27 cellular contexts compared by ENCODE assay signal in genomic region chr21:46041183-46041582, GRCh38.
"Had no signal": no experiment of that assay in that cellular context is flagged by ENCODE, and none has a peak within 500 bp of the region (broad histone marks: within the 10 kb centered on the region; RNA-seq: fewer than 3 reads in every experiment).

No MANE protein-coding gene starts in this region.

- H3K4me3 ChIP-seq: breast epithelium, colonic mucosa, dorsolateral prefrontal cortex, esophagus squamous epithelium, gastrocnemius medialis, mucosa of descending colon, pancreas, tibial artery had no signal

- DNase-seq: activated CD4-positive, alpha-beta T cell treated with anti-CD3 and anti-CD28 coated beads for 1 hour; activated CD8-positive, alpha-beta memory T cell treated with anti-CD3 and anti-CD28 coated beads for 24 hours; activated CD8-positive, alpha-beta memory T cell treated with anti-CD3 and anti-CD28 coated beads, Interleukin-2, amount 50 U/mL, for 4 hours; activated naive CD4-positive, alpha-beta T cell treated with Interleukin-2 at 50 U/mL for 16 hours; activated naive CD8-positive, alpha-beta T cell treated with anti-CD3 and anti-CD28 coated beads for 36 hours; activated T-cell treated with anti-CD3 and anti-CD28 coated beads, Interleukin-2, amount 50 U/mL, for 24 hours; colonic mucosa; dorsolateral prefrontal cortex; esophagus squamous epithelium; gastrocnemius medialis; hypothalamus; left colon; mucosa of descending colon; right cardiac atrium; stimulated activated CD4-positive, alpha-beta T cell treated with anti-CD3 and anti-CD28 coated beads, Interleukin-12 subunit alpha, Interleukin-12 subunit beta, amount 100 ng/mL, for 4 hours; stimulated activated CD4-positive, alpha-beta T cell treated with anti-CD3 and anti-CD28 coated beads, Interleukin-4, amount 100 ng/mL, for 4 hours; substantia nigra; T-cell; tibial artery had no signal

- H3K27me3 ChIP-seq: breast epithelium, colonic mucosa, esophagus squamous epithelium, pancreas, tibial artery had no signal

- H3K4me1 ChIP-seq: breast epithelium, colonic mucosa, gastrocnemius medialis, pancreas had no signal

- H3K36me3 Mint-ChIP-seq: activated naive CD8-positive, alpha-beta T cell treated with anti-CD3 and anti-CD28 coated beads for 36 hours; memory B cell; T-cell had no signal

- H3K27me3 Mint-ChIP-seq: activated T-cell treated with anti-CD3 and anti-CD28 coated beads, Interleukin-2, amount 50 U/mL, for 24 hours had no signal

- H3K36me3 ChIP-seq: breast epithelium, colonic mucosa, esophagus squamous epithelium, gastrocnemius medialis, pancreas, tibial artery had no signal

- H3K27ac ChIP-seq: colonic mucosa, dorsolateral prefrontal cortex, esophagus squamous epithelium, gastrocnemius medialis, pancreas, tibial artery, VCaP had no signal

- H3K27ac Mint-ChIP-seq: activated naive CD8-positive, alpha-beta T cell treated with anti-CD3 and anti-CD28 coated beads for 36 hours; activated T-cell treated with anti-CD3 and anti-CD28 coated beads, Interleukin-2, amount 50 U/mL, for 24 hours; memory B cell; stimulated activated naive CD8-positive, alpha-beta T cell treated with anti-CD3 and anti-CD28 coated beads, Interleukin-15, Interleukin-2, amounts not matched to agents 100 ng/mL and 50 ng/mL, for 24 hours; T-cell; T-helper 2 cell treated with Interferon-gamma antibody and Interleukin-4, amounts not matched to agents 5 μg/mL and 100 μg/mL, for 36 hours had no signal

- H3K4me1 Mint-ChIP-seq: activated T-helper 17 cell treated with anti-CD3 and anti-CD28 coated beads, Interleukin-2, amount 50 U/mL, for 72 hours; memory B cell; neural crest cell; T-cell had no signal

- H3K9me3 ChIP-seq: breast epithelium, colonic mucosa, esophagus squamous epithelium, gastrocnemius medialis, mucosa of descending colon, pancreas, tibial artery had no signal

- H3K9me3 Mint-ChIP-seq: activated naive CD8-positive, alpha-beta T cell treated with anti-CD3 and anti-CD28 coated beads for 36 hours; activated T-cell treated with anti-CD3 and anti-CD28 coated beads, Interleukin-2, amount 50 U/mL, for 24 hours; activated T-helper 17 cell treated with anti-CD3 and anti-CD28 coated beads, Interleukin-2, amount 50 U/mL, for 72 hours; neural crest cell; stimulated activated naive CD8-positive, alpha-beta T cell treated with anti-CD3 and anti-CD28 coated beads, Interleukin-15, Interleukin-2, amounts not matched to agents 100 ng/mL and 50 ng/mL, for 24 hours; T-cell; T-helper 2 cell treated with Interferon-gamma antibody and Interleukin-4, amounts not matched to agents 5 μg/mL and 100 μg/mL, for 36 hours had no signal

- H3K4me3 Mint-ChIP-seq: activated naive CD8-positive, alpha-beta T cell treated with anti-CD3 and anti-CD28 coated beads for 36 hours; activated T-cell treated with anti-CD3 and anti-CD28 coated beads, Interleukin-2, amount 50 U/mL, for 24 hours; activated T-helper 17 cell treated with anti-CD3 and anti-CD28 coated beads, Interleukin-2, amount 50 U/mL, for 72 hours; memory B cell; neural crest cell; stimulated activated naive CD8-positive, alpha-beta T cell treated with anti-CD3 and anti-CD28 coated beads, Interleukin-15, Interleukin-2, amounts not matched to agents 100 ng/mL and 50 ng/mL, for 24 hours; T-cell; T-helper 2 cell treated with Interferon-gamma antibody and Interleukin-4, amounts not matched to agents 5 μg/mL and 100 μg/mL, for 36 hours had no signal

- ATAC-seq: activated T-helper 17 cell treated with anti-CD3 and anti-CD28 coated beads, Interleukin-2, amount 50 U/mL, for 72 hours; gastrocnemius medialis; left colon; mucosa of descending colon; pancreas; right cardiac atrium; T-cell had no signal
